Comparison of ENCODE assay signal across 23 cellular contexts in the genomic region with DNA sequence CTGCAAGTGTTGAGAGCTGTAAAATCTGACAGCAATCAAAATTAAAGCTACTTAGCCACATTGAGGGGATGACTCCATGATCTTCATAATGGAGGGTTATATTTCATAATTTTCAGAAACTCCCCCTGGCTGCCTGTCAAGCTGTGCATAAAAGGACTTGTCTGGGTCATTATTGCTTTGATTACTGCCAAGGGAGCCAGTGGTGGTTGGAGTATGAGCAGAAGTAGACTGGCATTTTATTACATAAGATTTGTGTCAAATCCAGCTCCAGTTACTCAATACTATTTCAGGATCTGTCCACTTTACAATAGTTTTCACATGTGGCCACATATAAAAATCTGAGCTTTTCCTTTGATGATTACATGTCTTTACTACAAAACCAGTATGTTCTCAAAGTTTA.
"Had no signal": no experiment of that assay in that cellular context is flagged by ENCODE, and none has a peak within 500 bp of the region (broad histone marks: within the 10 kb centered on the region; RNA-seq: fewer than 3 reads in every experiment).

No MANE protein-coding gene starts in this region.

- ATAC-seq: heart right ventricle, psoas muscle had no signal

- H3K4me3 ChIP-seq: colonic mucosa, gastrocnemius medialis, heart right ventricle, left ventricle myocardium inferior, lung, psoas muscle, sigmoid colon, tibial artery, upper lobe of left lung, uterus had no signal

- H3K36me3 ChIP-seq: colonic mucosa, gastrocnemius medialis, heart right ventricle, left ventricle myocardium inferior, sigmoid colon, tibial artery, upper lobe of left lung, uterus had no signal

- H3K9me3 ChIP-seq: colonic mucosa, gastrocnemius medialis, left ventricle myocardium inferior, psoas muscle, sigmoid colon, tibial artery, upper lobe of left lung, uterus had no signal

- H3K27ac ChIP-seq: colonic mucosa, gastrocnemius medialis, heart right ventricle, left ventricle myocardium inferior, psoas muscle, sigmoid colon, tibial artery, upper lobe of left lung, uterus had no signal

- H3K27me3 ChIP-seq: colonic mucosa, gastrocnemius medialis, heart right ventricle, sigmoid colon, tibial artery, upper lobe of left lung, uterus had no signal

- H3K4me1 ChIP-seq: colonic mucosa, gastrocnemius medialis, heart right ventricle, left ventricle myocardium inferior, psoas muscle, upper lobe of left lung, uterus had no signal

- DNase-seq: colonic mucosa; dermis blood vessel endothelial cell; effector CD4-positive, alpha-beta T cell; endodermal cell; erythroblast; heart right ventricle; hypothalamus; islet precursor cell; left ventricle myocardium inferior; mesendoderm; naive B cell; nephron progenitor cell; psoas muscle; retina; sigmoid colon; small intestine; stimulated activated CD4-positive, alpha-beta T cell treated with anti-CD3 and anti-CD28 coated beads, Interleukin-12 subunit alpha, Interleukin-12 subunit beta, amount 100 ng/mL, for 4 hours; stimulated activated naive CD4-positive, alpha-beta T cell; tibial artery; upper lobe of left lung; uterus had no signal
